ENCODE assay signal across 18 cellular contexts in genomic region chr6:106184629-106185028, GRCh38.
DNase-seq lines count a peak whose midpoint lies in the region; ATAC-seq, FAIRE-seq and TF ChIP-seq lines count a peak whose summit lies in the region.
"Had no signal": no experiment of that assay in that cellular context is flagged by ENCODE, and none has a peak within 500 bp of the region (broad histone marks: within the 10 kb centered on the region; RNA-seq: fewer than 3 reads in every experiment).

No MANE protein-coding gene starts in this region.

- peak overlapping the region in 1 of 3 donors; percentile 87 for H3K27ac Mint-ChIP-seq in CD4-positive, CD25-positive, alpha-beta regulatory T cell
- H3K27ac Mint-ChIP-seq in T-helper 17 cell, result peak overlapping the region; percentile 86
- H3K27ac Mint-ChIP-seq: activated naive CD4-positive, alpha-beta T cell treated with anti-CD3 and anti-CD28 coated beads, Interleukin-2, amount 10 ng/mL, durations not matched to agents 7 days and 5 days; neural progenitor cell had no signal

- peak; percentile 90 for FAIRE-seq in bronchial epithelial cell (lab: Jason Lieb, UNC)

- no peaks in the 10 kb centered on the region for H3K27me3 ChIP-seq in CD4-positive, CD25-positive, alpha-beta regulatory T cell (ENCODE audit: control insufficient read depth, insufficient read depth, low read length)
- no peaks in the 10 kb centered on the region for H3K27me3 ChIP-seq in bronchial epithelial cell (ENCODE audit: control insufficient read depth, insufficient read depth, low read length)
- H3K27me3 ChIP-seq: brain microvascular endothelial cell, left lung, neural progenitor cell had no signal

- H3K4me3 Mint-ChIP-seq in CD4-positive, CD25-positive, alpha-beta regulatory T cell, result peak overlapping the region in 2 of 4 donors; percentile 23 to 53
- H3K4me3 Mint-ChIP-seq in T-helper 17 cell, result no peak overlapping the region
- H3K4me3 Mint-ChIP-seq: activated naive CD4-positive, alpha-beta T cell treated with anti-CD3 and anti-CD28 coated beads, Interleukin-2, amount 10 ng/mL, durations not matched to agents 7 days and 5 days; neural progenitor cell had no signal

- no peaks in the 10 kb centered on the region for H3K27me3 Mint-ChIP-seq in CD4-positive, CD25-positive, alpha-beta regulatory T cell
- no peaks in the 10 kb centered on the region for H3K27me3 Mint-ChIP-seq in T-helper 17 cell
- H3K27me3 Mint-ChIP-seq: activated naive CD4-positive, alpha-beta T cell treated with anti-CD3 and anti-CD28 coated beads, Interleukin-2, amount 10 ng/mL, durations not matched to agents 7 days and 5 days had no signal

- peaks cover 66% of the 10 kb centered on the region for H3K4me1 ChIP-seq in CD4-positive, CD25-positive, alpha-beta regulatory T cell (ENCODE audit: control insufficient read depth, insufficient read depth, low read length, poor library complexity, severe bottlenecking)
- H3K4me1 ChIP-seq: left lung had no signal

- peaks cover 12% of the 10 kb centered on the region for H3K36me3 Mint-ChIP-seq in CD4-positive, CD25-positive, alpha-beta regulatory T cell
- no peaks in the 10 kb centered on the region for H3K36me3 Mint-ChIP-seq in T-helper 17 cell (ENCODE audit: low read depth)
- H3K36me3 Mint-ChIP-seq: neural progenitor cell had no signal

- no peak for DNase-seq in CD4-positive, CD25-positive, alpha-beta regulatory T cell
- peak; percentile 31 for DNase-seq in EL
- DNase-seq in T-helper 17 cell, result no peak
- no peak for DNase-seq in bronchial epithelial cell (ENCODE audit: low read depth)
- no peak for DNase-seq in H4 (ENCODE audit: low spot score)
- DNase-seq: activated CD4-positive, alpha-beta T cell treated with anti-CD3 and anti-CD28 coated beads for 4 hours; activated naive CD4-positive, alpha-beta T cell treated with anti-CD3 and anti-CD28 coated beads, Interleukin-2, amount 10 ng/mL, durations not matched to agents 7 days and 5 days; brain microvascular endothelial cell; DMS79; head of caudate nucleus; left lung; NCI-H1436; NCI-H524; stimulated activated CD4-positive, alpha-beta T cell treated with anti-CD3 and anti-CD28 coated beads, Interleukin-1b, Interleukin-23, amount 100 ng/mL, for 48 hours; stimulated activated naive CD4-positive, alpha-beta T cell had no signal

- no peak for TF ChIP-seq CTCF in bronchial epithelial cell (IDR thresholded peaks at IDR 0.05; ENCODE audit: insufficient read depth, low read length, severe bottlenecking)

- peaks cover 47 to 72% (median 60%) of the 10 kb centered on the region in 4 donors for H3K4me1 Mint-ChIP-seq in CD4-positive, CD25-positive, alpha-beta regulatory T cell
- peaks cover 42% of the 10 kb centered on the region for H3K4me1 Mint-ChIP-seq in T-helper 17 cell
- H3K4me1 Mint-ChIP-seq: neural progenitor cell had no signal

- H3K9me3 ChIP-seq in CD4-positive, CD25-positive, alpha-beta regulatory T cell (ENCODE audit: control insufficient read depth in 2 of 2, low read length in 2 of 2), result no peaks in the 10 kb centered on the region
- no peaks in the 10 kb centered on the region for H3K9me3 ChIP-seq in T-helper 17 cell (ENCODE audit: control insufficient read depth, low read length, poor library complexity, severe bottlenecking)
- H3K9me3 ChIP-seq: left lung had no signal

- no peak for ATAC-seq in CD4-positive, CD25-positive, alpha-beta regulatory T cell (ENCODE audit: low read depth in 2 of 2)
- peak; percentile 57 for ATAC-seq in T-helper 17 cell
- ATAC-seq in HG03521 (IDR thresholded peaks at IDR 0.05; ENCODE audit: unreplicated experiment), result no peak
- no peak for ATAC-seq in GM19023 (IDR thresholded peaks at IDR 0.05; ENCODE audit: unreplicated experiment)
- ATAC-seq: left lung had no signal

- H3K27ac ChIP-seq in CD4-positive, CD25-positive, alpha-beta regulatory T cell (ENCODE audit: insufficient read depth, low read length, poor library complexity, severe bottlenecking), result no peak overlapping the region
- H3K27ac ChIP-seq: brain microvascular endothelial cell, left lung, neural progenitor cell had no signal

- no peaks in the 10 kb centered on the region for H3K36me3 ChIP-seq in CD4-positive, CD25-positive, alpha-beta regulatory T cell (ENCODE audit: control insufficient read depth, insufficient read depth, low read length)
- no peaks in the 10 kb centered on the region for H3K36me3 ChIP-seq in bronchial epithelial cell (ENCODE audit: control insufficient read depth, insufficient read depth, low read length)
- H3K36me3 ChIP-seq: brain microvascular endothelial cell, neural progenitor cell had no signal

- no peaks in the 10 kb centered on the region for H3K9me3 Mint-ChIP-seq in CD4-positive, CD25-positive, alpha-beta regulatory T cell
- H3K9me3 Mint-ChIP-seq: activated naive CD4-positive, alpha-beta T cell treated with anti-CD3 and anti-CD28 coated beads, Interleukin-2, amount 10 ng/mL, durations not matched to agents 7 days and 5 days; neural progenitor cell had no signal

- H3K4me3 ChIP-seq in CD4-positive, CD25-positive, alpha-beta regulatory T cell (ENCODE audit: low read depth, low read length), result peak overlapping the region; percentile 4
- H3K4me3 ChIP-seq in bronchial epithelial cell (ENCODE audit: low read depth, low read length), result no peak overlapping the region
- H3K4me3 ChIP-seq: left lung, neural progenitor cell had no signal
